10 cellular contexts compared by ENCODE assay signal in the genomic region with DNA sequence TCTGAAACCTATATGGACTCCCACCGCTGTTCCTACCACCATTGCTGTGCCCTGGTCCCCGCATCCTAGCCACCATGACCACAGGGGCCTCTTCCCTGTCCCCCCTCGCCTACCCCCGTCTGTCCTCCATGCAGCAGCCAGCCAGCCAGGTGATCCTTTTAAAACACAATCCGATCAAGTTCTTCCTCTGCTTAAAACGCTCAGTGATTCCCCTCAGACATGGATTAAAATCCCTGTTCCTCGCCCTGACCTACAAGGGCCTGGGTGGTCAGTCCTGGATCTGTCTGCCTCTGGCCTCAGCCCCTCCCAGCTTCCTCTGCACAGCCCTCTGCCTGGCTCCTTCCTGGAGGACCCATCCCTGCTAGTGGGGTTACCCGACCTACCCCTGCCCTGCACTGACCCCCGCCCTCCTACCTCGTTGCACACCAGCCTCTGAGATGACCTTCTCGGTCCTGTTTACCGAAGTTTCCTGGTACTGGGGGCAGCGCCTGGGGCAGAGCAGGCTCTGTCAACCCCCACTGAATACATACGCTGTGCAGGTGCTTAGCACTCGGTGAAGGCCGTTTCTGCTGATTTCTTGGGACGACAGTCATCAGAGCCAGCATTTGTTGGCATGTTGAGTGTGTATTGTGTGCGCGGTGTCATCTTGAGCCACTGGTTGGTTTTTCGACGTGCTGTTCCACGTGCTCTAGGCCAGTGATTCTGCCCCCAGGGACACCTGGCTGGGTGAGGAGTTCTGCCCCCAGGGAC. TPM values are rescaled to one million over a fixed set of nuclear protein-coding genes. Genes with fewer than 3 reads are reported as not detected.
DNase-seq lines count a peak whose midpoint lies in the region; ATAC-seq and TF ChIP-seq lines count a peak whose summit lies in the region.
"Had no signal": no experiment of that assay in that cellular context is flagged by ENCODE, and none has a peak within 500 bp of the region (broad histone marks: within the 10 kb centered on the region; RNA-seq: fewer than 3 reads in every experiment).

No MANE protein-coding gene starts in this region.

- no peak for ATAC-seq in HG03108 (IDR thresholded peaks at IDR 0.05; ENCODE audit: unreplicated experiment)

- no peak for TF ChIP-seq CTCF in brain (conservative IDR thresholded peaks at IDR 0.05)

- H3K4me3 Mint-ChIP-seq in brain = peak overlapping the region in 1 of 5 experiments; percentile 19
- H3K4me3 Mint-ChIP-seq: type B pancreatic cell had no signal

- H3K27ac Mint-ChIP-seq in brain = peak overlapping the region; percentile 55 to 96 (median 92)
- H3K27ac Mint-ChIP-seq: type B pancreatic cell had no signal

- H3K27me3 Mint-ChIP-seq in brain = no peaks in the 10 kb centered on the region

- peaks cover 6% of the 10 kb centered on the region for H3K36me3 Mint-ChIP-seq in brain

- H3K9me3 Mint-ChIP-seq in brain = no peaks in the 10 kb centered on the region
- H3K9me3 Mint-ChIP-seq: type B pancreatic cell had no signal

- peaks cover 84% of the 10 kb centered on the region for H3K4me1 Mint-ChIP-seq in brain

- DNase-seq in NCI-H2107 treated with DMSO at 0.1 percent for 48 hours (lab: John Stamatoyannopoulos, UW; ENCODE audit: unreplicated experiment) = peak; percentile 44
- DNase-seq in NCI-H2107 (lab: John Stamatoyannopoulos, UW) = no peak
- peak; percentile 73 for DNase-seq in pons (ENCODE audit: low spot score)
- no peak for DNase-seq in activated T-cell treated with anti-CD3 and anti-CD28 coated beads, Interleukin-2, amount 50 U/mL, for 1 hour
- DNase-seq: activated CD4-positive, alpha-beta T cell treated with anti-CD3 and anti-CD28 coated beads for 48 hours; stimulated activated CD4-positive, alpha-beta T cell treated with anti-CD3 and anti-CD28 coated beads, Interleukin-12 subunit alpha, Interleukin-12 subunit beta, amount 100 ng/mL, for 4 hours; T-helper 1 cell had no signal

RNA-seq across cellular contexts. Expression of gene LENG8, which starts 14.7 kb away (rescaled TPM):
- polyA plus RNA-seq in brain (ENCODE audit: insufficient read depth, low read depth, low replicate concordance) = 30.9 TPM

RNA-seq across cellular contexts. Expression of gene TTYH1, which starts 19.0 kb away (rescaled TPM):
- 211 TPM for polyA plus RNA-seq in brain (ENCODE audit: insufficient read depth, low read depth, low replicate concordance)

RNA-seq across cellular contexts. Expression of gene LENG9, which starts 29.3 kb away (rescaled TPM):
- 1.5 TPM for polyA plus RNA-seq in brain (ENCODE audit: insufficient read depth, low read depth, low replicate concordance)

RNA-seq across cellular contexts. Expression of gene CDC42EP5, which starts 38.8 kb away (rescaled TPM):
- polyA plus RNA-seq in brain (ENCODE audit: insufficient read depth, low read depth, low replicate concordance) = 1.4 TPM

Comparison
In these comparisons a context has a peak if more than half of its experiments do, and no peak if none do; other contexts are left out.
1. DNase-seq: peak in NCI-H2107 treated with DMSO at 0.1 percent for 48 hours (single experiment) and pons (single experiment); none in NCI-H2107 (single experiment) and activated T-cell treated with anti-CD3 and anti-CD28 coated beads, Interleukin-2, amount 50 U/mL, for 1 hour (single experiment).